In genomic region chr17:7113273-7114071, GRCh38 we compare ENCODE assay signal across 22 cellular contexts. TPM values are rescaled to one million over a fixed set of nuclear protein-coding genes. Genes with fewer than 3 reads are reported as not detected.
DNase-seq lines count a peak whose midpoint lies in the region; FAIRE-seq and TF ChIP-seq lines count a peak whose summit lies in the region.
"Had no signal": no experiment of that assay in that cellular context is flagged by ENCODE, and none has a peak within 500 bp of the region (broad histone marks: within the 10 kb centered on the region; RNA-seq: fewer than 3 reads in every experiment).

No MANE protein-coding gene starts in this region.

- H4K20me1 ChIP-seq in astrocyte (ENCODE audit: insufficient read depth, low read length) = no peaks in the 10 kb centered on the region

- no peak for TF ChIP-seq RAD21 in liver (IDR thresholded peaks at IDR 0.05)

- H3K36me3 ChIP-seq in astrocyte (ENCODE audit: insufficient read depth, low read length) (no peaks in the 10 kb centered on the region), liver (ENCODE audit: control insufficient read depth in 4 of 4, insufficient read depth in 3 of 4, low read depth in 1 of 4, low read length in 3 of 4) (peaks cover 0 to 6% (median 0%) of the 10 kb centered on the region in 4 donors), MG63 (no peaks in the 10 kb centered on the region)
- H3K36me3 ChIP-seq: BE2C, SJCRH30 had no signal

- H3K27ac Mint-ChIP-seq in activated CD4-positive, alpha-beta memory T cell treated with anti-CD3 and anti-CD28 coated beads for 36 hours = no peak overlapping the region
- no peak overlapping the region for H3K27ac Mint-ChIP-seq in activated CD4-positive, alpha-beta memory T cell treated with anti-CD3 and anti-CD28 coated beads, Interleukin-2, amount 10 ng/mL, durations not matched to agents 7 days and 5 days
- no peak overlapping the region for H3K27ac Mint-ChIP-seq in astrocyte (ENCODE audit: unreplicated experiment)
- no peak overlapping the region for H3K27ac Mint-ChIP-seq in mesothelial cell of epicardium
- H3K27ac Mint-ChIP-seq: CD8-positive, alpha-beta T cell had no signal

- no peak for TF ChIP-seq CTCF in astrocyte (IDR thresholded peaks at IDR 0.05; ENCODE audit: insufficient read depth, low read depth, low read length)
- TF ChIP-seq CTCF in liver (IDR thresholded peaks at IDR 0.05; ENCODE audit: low read depth, low read length, missing input control) = no peak
- no peak for TF ChIP-seq CTCF in mesothelial cell of epicardium (IDR thresholded peaks at IDR 0.05; ENCODE audit: unreplicated experiment)
- TF ChIP-seq CTCF in GM20000 (IDR thresholded peaks at IDR 0.05; ENCODE audit: extremely low read depth, missing control alignments) = no peak

- no peaks in the 10 kb centered on the region for H3K79me2 ChIP-seq in astrocyte (ENCODE audit: insufficient read depth, low read length)

- H3K27me3 ChIP-seq in astrocyte (ENCODE audit: insufficient read depth, low read length) (peaks cover 10% of the 10 kb centered on the region), liver (ENCODE audit: control insufficient read depth in 4 of 4, insufficient read depth in 4 of 4, low read length in 3 of 4) (no peaks in the 10 kb centered on the region), MG63 (no peaks in the 10 kb centered on the region)
- H3K27me3 ChIP-seq: BE2C, SJCRH30 had no signal

- H3K27ac ChIP-seq in astrocyte (ENCODE audit: low read depth, low read length) (no peak overlapping the region), liver (ENCODE audit: low read depth in 1 of 2, low read length in 2 of 2) (peak overlapping the region; percentile 93 to 97)
- H3K27ac ChIP-seq: 22Rv1, SJCRH30 had no signal

- H3K9me3 Mint-ChIP-seq in activated CD4-positive, alpha-beta memory T cell treated with anti-CD3 and anti-CD28 coated beads for 36 hours = no peaks in the 10 kb centered on the region
- H3K9me3 Mint-ChIP-seq in activated CD4-positive, alpha-beta memory T cell treated with anti-CD3 and anti-CD28 coated beads, Interleukin-2, amount 10 ng/mL, durations not matched to agents 7 days and 5 days = no peaks in the 10 kb centered on the region
- H3K9me3 Mint-ChIP-seq in astrocyte (ENCODE audit: unreplicated experiment) = peaks cover 9% of the 10 kb centered on the region
- no peaks in the 10 kb centered on the region for H3K9me3 Mint-ChIP-seq in mesothelial cell of epicardium
- H3K9me3 Mint-ChIP-seq: CD8-positive, alpha-beta T cell had no signal

- peak; percentile 85 for FAIRE-seq in astrocyte (lab: Jason Lieb, UNC)
- FAIRE-seq: G401.6, H54 had no signal

- no peaks in the 10 kb centered on the region for H3K27me3 Mint-ChIP-seq in activated CD4-positive, alpha-beta memory T cell treated with anti-CD3 and anti-CD28 coated beads for 36 hours
- no peaks in the 10 kb centered on the region for H3K27me3 Mint-ChIP-seq in activated CD4-positive, alpha-beta memory T cell treated with anti-CD3 and anti-CD28 coated beads, Interleukin-2, amount 10 ng/mL, durations not matched to agents 7 days and 5 days
- H3K27me3 Mint-ChIP-seq in astrocyte (ENCODE audit: low read depth, unreplicated experiment) (peaks cover 8% of the 10 kb centered on the region), mesothelial cell of epicardium (ENCODE audit: low read depth) (peaks cover 2% of the 10 kb centered on the region)

- intact Hi-C loops in activated CD4-positive, alpha-beta memory T cell treated with anti-CD3 and anti-CD28 coated beads for 36 hours (cut with micrococcal nuclease) = no loop called here

- H3K9me3 ChIP-seq in astrocyte (ENCODE audit: insufficient read depth, low read depth, low read length) (no peaks in the 10 kb centered on the region), liver (ENCODE audit: control insufficient read depth in 4 of 4, low read length in 3 of 4) (no peaks in the 10 kb centered on the region), MG63 (no peaks in the 10 kb centered on the region)
- H3K9me3 ChIP-seq: BE2C, SJCRH30 had no signal

- H3K4me1 Mint-ChIP-seq in activated CD4-positive, alpha-beta memory T cell treated with anti-CD3 and anti-CD28 coated beads for 36 hours (ENCODE audit: low read depth) = peaks cover 12% of the 10 kb centered on the region
- peaks cover 10% of the 10 kb centered on the region for H3K4me1 Mint-ChIP-seq in activated CD4-positive, alpha-beta memory T cell treated with anti-CD3 and anti-CD28 coated beads, Interleukin-2, amount 10 ng/mL, durations not matched to agents 7 days and 5 days
- H3K4me1 Mint-ChIP-seq in astrocyte (ENCODE audit: low read depth, unreplicated experiment) = no peaks in the 10 kb centered on the region
- no peaks in the 10 kb centered on the region for H3K4me1 Mint-ChIP-seq in mesothelial cell of epicardium

- no peak overlapping the region for H3K4me3 ChIP-seq in astrocyte (ENCODE audit: insufficient read depth, low read depth, low read length)
- H3K4me3 ChIP-seq in liver (ENCODE audit: low read depth in 1 of 3, low read length in 3 of 3) = peak overlapping the region; percentile 52 to 91 (median 89)
- H3K4me3 ChIP-seq in MG63 = no peak overlapping the region
- H3K4me3 ChIP-seq: SJCRH30 had no signal

- CTCF ChIA-PET in activated CD4-positive, alpha-beta memory T cell treated with anti-CD3 and anti-CD28 coated beads for 36 hours (lab: Charles Lee) = no interaction called here
- CTCF ChIA-PET in activated CD4-positive, alpha-beta memory T cell treated with anti-CD3 and anti-CD28 coated beads, Interleukin-2, amount 10 ng/mL, durations not matched to agents 7 days and 5 days (lab: Charles Lee) = interaction anchor here (0.5 kb wide), 1 partner anchor 77 kb away, joined by 3 read pairs; no protein-coding TSS in a partner anchor

- no peaks in the 10 kb centered on the region for H3K4me1 ChIP-seq in astrocyte (ENCODE audit: insufficient read depth, low read length)
- H3K4me1 ChIP-seq in liver (ENCODE audit: control insufficient read depth in 4 of 4, insufficient read depth in 4 of 4, low read length in 3 of 4) = peaks cover 2 to 41% (median 29%) of the 10 kb centered on the region in 4 donors
- H3K4me1 ChIP-seq: BE2C, SJCRH30 had no signal

- no peak overlapping the region for H2AFZ ChIP-seq in astrocyte (ENCODE audit: low read depth, low read length)

- 39% methylated on average over 15 of the region's 15 CpGs for WGBS in liver

- no peaks in the 10 kb centered on the region for H3K36me3 Mint-ChIP-seq in activated CD4-positive, alpha-beta memory T cell treated with anti-CD3 and anti-CD28 coated beads for 36 hours
- H3K36me3 Mint-ChIP-seq in activated CD4-positive, alpha-beta memory T cell treated with anti-CD3 and anti-CD28 coated beads, Interleukin-2, amount 10 ng/mL, durations not matched to agents 7 days and 5 days (ENCODE audit: low read depth) = no peaks in the 10 kb centered on the region
- peaks cover 1% of the 10 kb centered on the region for H3K36me3 Mint-ChIP-seq in astrocyte (ENCODE audit: low read depth, unreplicated experiment)
- no peaks in the 10 kb centered on the region for H3K36me3 Mint-ChIP-seq in mesothelial cell of epicardium
- H3K36me3 Mint-ChIP-seq: CD8-positive, alpha-beta T cell had no signal

- peak; percentile 6 for DNase-seq in activated CD4-positive, alpha-beta memory T cell treated with anti-CD3 and anti-CD28 coated beads for 36 hours
- no peak for DNase-seq in activated CD4-positive, alpha-beta memory T cell treated with anti-CD3 and anti-CD28 coated beads, Interleukin-2, amount 10 ng/mL, durations not matched to agents 7 days and 5 days
- DNase-seq in astrocyte (ENCODE audit: low read depth) = no peak
- no peak for DNase-seq in NCI-H2196 (lab: John Stamatoyannopoulos, UW; ENCODE audit: unreplicated experiment)
- DNase-seq in mesothelial cell of epicardium (ENCODE audit: low spot score in 2 of 2, unreplicated experiment in 2 of 2) = no peak
- no peak for DNase-seq in GM20000 (ENCODE audit: low spot score)
- DNase-seq in MG63 = no peak
- DNase-seq: BE2C; CD8-positive, alpha-beta T cell; DMS79 treated with DMSO at 0.1 percent for 48 hours; MV-4-11; NCI-H1436; NCI-H2029 treated with DMSO at 0.1 percent for 48 hours; NCI-H510A treated with DMSO at 0.1 percent for 48 hours; NCI-H82; PC-3; SJCRH30 had no signal

- no peak overlapping the region for H3K9ac ChIP-seq in astrocyte (ENCODE audit: low read length)
- peak overlapping the region; percentile 58 to 88 for H3K9ac ChIP-seq in liver (ENCODE audit: low read depth in 1 of 2, low read length in 2 of 2)

- POLR2A ChIA-PET in activated CD4-positive, alpha-beta memory T cell treated with anti-CD3 and anti-CD28 coated beads for 36 hours (lab: Charles Lee) = no interaction called here
- POLR2A ChIA-PET in activated CD4-positive, alpha-beta memory T cell treated with anti-CD3 and anti-CD28 coated beads, Interleukin-2, amount 10 ng/mL, durations not matched to agents 7 days and 5 days (lab: Charles Lee) = no interaction called here

- no peak overlapping the region for H3K4me3 Mint-ChIP-seq in activated CD4-positive, alpha-beta memory T cell treated with anti-CD3 and anti-CD28 coated beads for 36 hours
- no peak overlapping the region for H3K4me3 Mint-ChIP-seq in activated CD4-positive, alpha-beta memory T cell treated with anti-CD3 and anti-CD28 coated beads, Interleukin-2, amount 10 ng/mL, durations not matched to agents 7 days and 5 days
- H3K4me3 Mint-ChIP-seq in astrocyte (ENCODE audit: unreplicated experiment) (no peak overlapping the region), mesothelial cell of epicardium (no peak overlapping the region)
- H3K4me3 Mint-ChIP-seq: CD8-positive, alpha-beta T cell had no signal

- H3K4me2 ChIP-seq in astrocyte (ENCODE audit: low read length) = no peak overlapping the region

TF ChIP-seq in liver, 16 proteins besides CTCF, POLR2A, EP300 and RAD21 (continues in another document):
- TF ChIP-seq FOXA2 (IDR thresholded peaks at IDR 0.05) = no peak
- no peak for TF ChIP-seq HNF4A (conservative IDR thresholded peaks at IDR 0.05)
- TF ChIP-seq FOXA1 (IDR thresholded peaks at IDR 0.05) = no peak
- TF ChIP-seq RXRA (IDR thresholded peaks at IDR 0.05) = no peak
- TF ChIP-seq HNF4G (IDR thresholded peaks at IDR 0.05) = no peak
- TF ChIP-seq EGR1 (IDR thresholded peaks at IDR 0.05; ENCODE audit: low read depth in 2 of 2) = no peak
- TF ChIP-seq JUND (IDR thresholded peaks at IDR 0.05) = no peak

RNA-seq across cellular contexts. Expression of gene ASGR2, which starts 1.1 kb away (rescaled TPM):
- total RNA-seq in activated CD4-positive, alpha-beta memory T cell treated with anti-CD3 and anti-CD28 coated beads for 36 hours = not detected
- not detected for total RNA-seq in activated CD4-positive, alpha-beta memory T cell treated with anti-CD3 and anti-CD28 coated beads, Interleukin-2, amount 10 ng/mL, durations not matched to agents 7 days and 5 days
- total RNA-seq in astrocyte = not detected in 2 replicates
- total RNA-seq in liver = 100 to 1,000 TPM; 188 to 336 TPM
- 100 to 1,000 TPM; 650 to 657 TPM for polyA plus RNA-seq in liver
- not detected in 3 replicates for total RNA-seq in mesothelial cell of epicardium
- not detected in 2 replicates for total RNA-seq in MG63 (2014; rRNA removed; shearing (Covaris generic); ENCODE audit: low replicate concordance)
- total RNA-seq: CD8-positive, alpha-beta T cell; HT-29; PC-3; SJCRH30 had no signal

RNA-seq across cellular contexts. Expression of gene CLEC10A, which starts 33.4 kb away (rescaled TPM):
- not detected for total RNA-seq in activated CD4-positive, alpha-beta memory T cell treated with anti-CD3 and anti-CD28 coated beads for 36 hours
- total RNA-seq in activated CD4-positive, alpha-beta memory T cell treated with anti-CD3 and anti-CD28 coated beads, Interleukin-2, amount 10 ng/mL, durations not matched to agents 7 days and 5 days = not detected
- total RNA-seq in astrocyte = not detected in 2 replicates
- 1 to 10 TPM; 3.1 to 3.8 TPM for total RNA-seq in liver
- 1 to 10 TPM; 1.4 to 4.0 TPM for polyA plus RNA-seq in liver
- not detected in 3 replicates for total RNA-seq in mesothelial cell of epicardium
- total RNA-seq in MG63 (2014; rRNA removed; shearing (Covaris generic); ENCODE audit: low replicate concordance) = not detected in 2 replicates
- total RNA-seq: CD8-positive, alpha-beta T cell; HT-29; PC-3; SJCRH30 had no signal

Comparison
In these comparisons a context has a peak if more than half of its experiments do, and no peak if none do; other contexts are left out.
1. H3K4me3 ChIP-seq: peak in liver (3 of 3); none in astrocyte (single experiment) and MG63 (single experiment).
2. RNA of gene ASGR2, which starts 1.1 kb away (total RNA-seq): 188 to 336 TPM in liver; not detected in mesothelial cell of epicardium, not detected in activated CD4-positive, alpha-beta memory T cell treated with anti-CD3 and anti-CD28 coated beads for 36 hours, not detected in activated CD4-positive, alpha-beta memory T cell treated with anti-CD3 and anti-CD28 coated beads, Interleukin-2, amount 10 ng/mL, durations not matched to agents 7 days and 5 days, not detected in astrocyte and not detected in MG63; every median in the first group is over 100 times any median in the second.